In the genomic region with DNA sequence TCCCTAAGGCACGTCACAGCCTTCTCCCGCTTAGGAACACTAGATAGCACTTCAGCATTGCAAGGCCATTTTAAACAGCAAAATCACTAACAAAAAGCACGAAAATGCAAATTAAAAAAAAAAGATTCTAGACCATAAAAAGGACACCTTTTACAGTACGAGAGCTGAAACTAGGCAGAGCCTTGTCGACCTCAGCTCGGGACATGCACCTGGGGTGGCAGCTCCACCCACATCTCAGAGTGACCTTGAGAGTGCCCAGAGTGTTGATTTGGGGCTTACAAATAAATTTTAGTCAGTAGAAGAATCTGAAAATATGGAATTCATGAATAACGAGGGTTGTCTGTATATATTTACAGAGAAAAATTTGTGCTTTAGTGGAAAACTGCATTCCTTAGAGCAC, we compare ENCODE assay signal across 1 cellular context.
TF ChIP-seq lines count a peak whose summit lies in the region.

No MANE protein-coding gene starts in this region.

TF ChIP-seq in HEK293, 187 proteins besides CTCF, POLR2A, EP300 and RAD21 (continued from another document):
- TF ChIP-seq, protein P1, sequence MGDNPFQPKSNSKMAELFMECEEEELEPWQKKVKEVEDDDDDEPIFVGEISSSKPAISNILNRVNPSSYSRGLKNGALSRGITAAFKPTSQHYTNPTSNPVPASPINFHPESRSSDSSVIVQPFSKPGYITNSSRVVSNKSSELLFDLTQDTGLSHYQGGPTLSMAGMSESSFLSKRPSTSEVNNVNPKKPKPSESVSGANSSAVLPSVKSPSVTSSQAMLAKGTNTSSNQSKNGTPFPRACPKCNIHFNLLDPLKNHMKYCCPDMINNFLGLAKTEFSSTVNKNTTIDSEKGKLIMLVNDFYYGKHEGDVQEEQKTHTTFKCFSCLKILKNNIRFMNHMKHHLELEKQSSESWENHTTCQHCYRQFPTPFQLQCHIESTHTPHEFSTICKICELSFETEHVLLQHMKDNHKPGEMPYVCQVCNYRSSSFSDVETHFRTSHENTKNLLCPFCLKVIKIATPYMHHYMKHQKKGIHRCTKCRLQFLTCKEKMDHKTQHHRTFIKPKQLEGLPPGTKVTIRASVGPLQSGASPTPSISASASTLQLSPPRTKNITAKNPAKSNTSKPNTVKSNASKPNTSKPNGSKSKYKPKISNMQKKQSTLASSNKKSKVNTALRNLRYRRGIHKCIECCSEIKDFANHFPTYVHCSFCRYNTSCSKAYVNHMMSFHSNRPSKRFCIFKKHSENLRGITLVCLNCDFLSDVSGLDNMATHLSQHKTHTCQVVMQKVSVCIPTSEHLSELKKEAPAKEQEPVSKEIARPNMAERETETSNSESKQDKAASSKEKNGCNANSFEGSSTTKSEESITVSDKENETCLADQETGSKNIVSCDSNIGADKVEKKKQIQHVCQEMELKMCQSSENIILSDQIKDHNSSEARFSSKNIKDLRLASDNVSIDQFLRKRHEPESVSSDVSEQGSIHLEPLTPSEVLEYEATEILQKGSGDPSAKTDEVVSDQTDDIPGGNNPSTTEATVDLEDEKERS (tag by site-specific recombination; IDR thresholded peaks at IDR 0.05), result no peak
- no peak for TF ChIP-seq ZNF530 (tag by site-specific recombination; IDR thresholded peaks at IDR 0.05; ENCODE audit: low read depth)
- no peak for TF ChIP-seq SP7 (tag by site-specific recombination; IDR thresholded peaks at IDR 0.05)
- TF ChIP-seq, protein P2, sequence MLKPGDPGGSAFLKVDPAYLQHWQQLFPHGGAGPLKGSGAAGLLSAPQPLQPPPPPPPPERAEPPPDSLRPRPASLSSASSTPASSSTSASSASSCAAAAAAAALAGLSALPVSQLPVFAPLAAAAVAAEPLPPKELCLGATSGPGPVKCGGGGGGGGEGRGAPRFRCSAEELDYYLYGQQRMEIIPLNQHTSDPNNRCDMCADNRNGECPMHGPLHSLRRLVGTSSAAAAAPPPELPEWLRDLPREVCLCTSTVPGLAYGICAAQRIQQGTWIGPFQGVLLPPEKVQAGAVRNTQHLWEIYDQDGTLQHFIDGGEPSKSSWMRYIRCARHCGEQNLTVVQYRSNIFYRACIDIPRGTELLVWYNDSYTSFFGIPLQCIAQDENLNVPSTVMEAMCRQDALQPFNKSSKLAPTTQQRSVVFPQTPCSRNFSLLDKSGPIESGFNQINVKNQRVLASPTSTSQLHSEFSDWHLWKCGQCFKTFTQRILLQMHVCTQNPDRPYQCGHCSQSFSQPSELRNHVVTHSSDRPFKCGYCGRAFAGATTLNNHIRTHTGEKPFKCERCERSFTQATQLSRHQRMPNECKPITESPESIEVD (tag by site-specific recombination; IDR thresholded peaks at IDR 0.05), result no peak
TF ChIP-seq in HEK293: peak in this region for 0.
